Comparison of ENCODE assay signal across 1 cellular context in genomic region chr13:94119360-94119936, GRCh38.
TF ChIP-seq lines count a peak whose summit lies in the region.

No MANE protein-coding gene starts in this region.

TF ChIP-seq in HepG2, 621 proteins besides CTCF, POLR2A, EP300 and RAD21 (continued from another document and continues in another):
- TF ChIP-seq ZNF639 (CRISPR knock-in tag; conservative IDR thresholded peaks at IDR 0.05) (no peak), PRPF4 (IDR thresholded peaks at IDR 0.05; ENCODE audit: low read depth, low read length, poor library complexity, severe bottlenecking) (no peak), ZNF160 (CRISPR knock-in tag; IDR thresholded peaks at IDR 0.05) (no peak), ZFP1 (CRISPR knock-in tag; IDR thresholded peaks at IDR 0.05) (peak; percentile 59; the same call in 1 of the 2 replicates), NFIB (CRISPR knock-in tag; IDR thresholded peaks at IDR 0.05; ENCODE audit: borderline replicate concordance) (no peak), RBM39 (IDR thresholded peaks at IDR 0.05; ENCODE audit: low read depth, low read length, poor library complexity, severe bottlenecking) (no peak), ARNTL (CRISPR knock-in tag; IDR thresholded peaks at IDR 0.05) (no peak), ZNF547 (CRISPR knock-in tag; IDR thresholded peaks at IDR 0.05) (no peak), NR2F2 (IDR thresholded peaks at IDR 0.05; ENCODE audit: borderline replicate concordance, low read depth) (peak; percentile 26; the same call in 1 of the 2 replicates), ZNF292 (CRISPR knock-in tag; IDR thresholded peaks at IDR 0.05; ENCODE audit: borderline replicate concordance, low read depth) (peak; percentile 92; the same call in 1 of the 2 replicates), ZNF256 (CRISPR knock-in tag; conservative IDR thresholded peaks at IDR 0.05) (no peak), PREB (CRISPR knock-in tag; IDR thresholded peaks at IDR 0.05) (no peak), CREBL2 (CRISPR knock-in tag; IDR thresholded peaks at IDR 0.05; ENCODE audit: borderline replicate concordance) (no peak), ZBTB25 (CRISPR knock-in tag; IDR thresholded peaks at IDR 0.05) (peak; percentile 59), HOXA7 (CRISPR knock-in tag; IDR thresholded peaks at IDR 0.05) (no peak), NR3C1 (CRISPR knock-in tag; IDR thresholded peaks at IDR 0.05) (no peak), ZNF121 (CRISPR knock-in tag; IDR thresholded peaks at IDR 0.05) (no peak), ZFP82 (CRISPR knock-in tag; IDR thresholded peaks at IDR 0.05; ENCODE audit: borderline replicate concordance) (peak; percentile 62; the same call in 1 of the 2 replicates), DPF2 (CRISPR knock-in tag; IDR thresholded peaks at IDR 0.05; ENCODE audit: borderline replicate concordance, low read depth) (peak; percentile 86), SNAPC5 (CRISPR knock-in tag; IDR thresholded peaks at IDR 0.05; ENCODE audit: borderline replicate concordance) (no peak), ZBTB20 (CRISPR knock-in tag; IDR thresholded peaks at IDR 0.05; ENCODE audit: borderline replicate concordance, low read depth) (peak; percentile 74; the same call in 1 of the 2 replicates), JUND (CRISPR knock-in tag; IDR thresholded peaks at IDR 0.05) (no peak), RXRA (CRISPR knock-in tag; IDR thresholded peaks at IDR 0.05) (peak; percentile 57; the same call in 1 of the 2 replicates), ZNF350 (CRISPR knock-in tag; IDR thresholded peaks at IDR 0.05; ENCODE audit: borderline replicate concordance, low read depth) (peak; percentile 84; the same call in 1 of the 2 replicates), ZBTB43 (CRISPR knock-in tag; conservative IDR thresholded peaks at IDR 0.05) (no peak), BHLHE40 (IDR thresholded peaks at IDR 0.05; ENCODE audit: low read length) (no peak; the same call in 1 of the 2 replicates), PHF21A (CRISPR knock-in tag; IDR thresholded peaks at IDR 0.05) (peak; percentile 88), ASH2L (IDR thresholded peaks at IDR 0.05; ENCODE audit: insufficient read length, low read depth, low read length) (peak; percentile 88), ZNF224 (CRISPR knock-in tag; IDR thresholded peaks at IDR 0.05) (no peak), ZNF788 (CRISPR knock-in tag; IDR thresholded peaks at IDR 0.05; ENCODE audit: borderline replicate concordance) (peak; percentile 85; the same call in 1 of the 2 replicates), ZNF672 (CRISPR knock-in tag; IDR thresholded peaks at IDR 0.05) (no peak), ZBTB3 (CRISPR knock-in tag; IDR thresholded peaks at IDR 0.05; ENCODE audit: borderline replicate concordance, low read depth) (no peak), DZIP1 (CRISPR knock-in tag; IDR thresholded peaks at IDR 0.05) (no peak), TOE1 (CRISPR knock-in tag; IDR thresholded peaks at IDR 0.05) (no peak), ZNF687 (CRISPR knock-in tag; IDR thresholded peaks at IDR 0.05) (no peak; the same call in 1 of the 2 replicates), ATF1 (CRISPR knock-in tag; IDR thresholded peaks at IDR 0.05) (no peak), MIER3 (CRISPR knock-in tag; IDR thresholded peaks at IDR 0.05; ENCODE audit: borderline replicate concordance) (0 out of 2 replicates have a peak, but pooled peaks have one; percentile 35), ZNF747 (CRISPR knock-in tag; IDR thresholded peaks at IDR 0.05; ENCODE audit: borderline replicate concordance) (0 out of 2 replicates have a peak, but pooled peaks have one; percentile 61), ZNF543 (CRISPR knock-in tag; IDR thresholded peaks at IDR 0.05) (no peak), NKX3-1 (CRISPR knock-in tag; IDR thresholded peaks at IDR 0.05) (no peak), SIX1 (CRISPR knock-in tag; IDR thresholded peaks at IDR 0.05; ENCODE audit: borderline replicate concordance) (no peak), MXD1 (CRISPR knock-in tag; IDR thresholded peaks at IDR 0.05) (no peak), ZNF367 (CRISPR knock-in tag; IDR thresholded peaks at IDR 0.05; ENCODE audit: borderline replicate concordance) (no peak), NR2F6 (IDR thresholded peaks at IDR 0.05) (peak; percentile 42), NR2F6 (CRISPR knock-in tag; IDR thresholded peaks at IDR 0.05) (peak; percentile 37; the same call in 1 of the 2 replicates), CC2D1A (CRISPR knock-in tag; IDR thresholded peaks at IDR 0.05) (no peak), TCF7L2 (IDR thresholded peaks at IDR 0.05; ENCODE audit: low read depth, low read length) (no peak), E2F1 (CRISPR knock-in tag; IDR thresholded peaks at IDR 0.05) (no peak), FOXK1 (CRISPR knock-in tag; IDR thresholded peaks at IDR 0.05; ENCODE audit: borderline replicate concordance, low read depth) (no peak), TRIM22 (IDR thresholded peaks at IDR 0.05) (no peak), ZNF850 (CRISPR knock-in tag; conservative IDR thresholded peaks at IDR 0.05) (no peak), TERF1 (CRISPR knock-in tag; IDR thresholded peaks at IDR 0.05) (no peak)
